8 cellular contexts compared by ENCODE assay signal in the genomic region with DNA sequence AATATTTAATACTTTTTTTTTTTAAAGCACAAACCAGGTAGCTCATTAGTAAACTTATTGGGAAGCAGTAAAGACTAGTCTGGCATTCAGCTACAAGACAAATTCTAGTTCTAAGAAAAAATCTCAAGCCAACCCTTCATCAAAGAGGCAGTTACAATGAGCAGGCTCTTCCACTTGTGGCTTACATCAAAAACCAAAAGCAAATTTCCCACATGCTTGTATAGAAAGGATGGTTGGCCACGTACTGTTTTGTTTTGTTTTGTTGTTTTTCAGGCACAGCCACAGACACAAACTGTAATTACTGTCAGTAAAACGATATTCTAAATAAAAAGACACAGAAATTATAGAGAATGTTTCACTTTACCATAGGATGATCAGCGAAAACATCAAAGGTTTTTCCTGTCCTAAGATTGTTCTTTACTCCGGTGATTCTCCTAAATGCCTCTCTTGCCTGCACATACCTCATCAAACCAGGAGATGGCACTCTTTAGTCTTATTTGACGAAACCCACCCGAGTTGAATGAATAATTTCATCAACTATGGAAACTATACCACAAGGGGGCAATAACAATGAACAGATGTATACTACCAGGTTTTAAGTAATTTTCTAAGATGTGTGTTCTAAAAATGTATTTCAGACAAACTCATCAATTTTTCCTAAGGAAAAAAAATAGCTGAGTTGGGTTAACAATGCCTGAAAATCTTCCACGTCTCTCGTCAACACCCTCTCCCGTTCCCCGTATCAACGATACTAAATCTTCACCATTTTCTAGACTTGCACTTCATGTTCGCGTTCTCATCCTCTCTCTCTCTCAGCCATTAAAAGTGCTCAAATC. TPM values are rescaled to one million over a fixed set of nuclear protein-coding genes. Genes with fewer than 3 reads are reported as not detected.
DNase-seq lines count a peak whose midpoint lies in the region; ATAC-seq, FAIRE-seq and TF ChIP-seq lines count a peak whose summit lies in the region.

No MANE protein-coding gene starts in this region.

- H3K27me3 ChIP-seq in skeletal muscle satellite cell (ENCODE audit: control insufficient read depth, insufficient read depth, low read length), result no peaks in the 10 kb centered on the region

- no peaks in the 10 kb centered on the region for H3K36me3 ChIP-seq in skeletal muscle satellite cell (ENCODE audit: insufficient read depth, low read length)

- H3K9me3 Mint-ChIP-seq in brain, result peaks cover 0 to 10% (median 0%) of the 10 kb centered on the region in 5 experiments

- no peak for ATAC-seq in GM21717 (IDR thresholded peaks at IDR 0.05; ENCODE audit: unreplicated experiment)

- no peaks in the 10 kb centered on the region for H3K27me3 Mint-ChIP-seq in brain

- no peak overlapping the region for H3K9ac ChIP-seq in skeletal muscle satellite cell (ENCODE audit: low read depth, low read length)

- DNase-seq in Daoy (ENCODE audit: low read depth) (peak; percentile 75), H54 (ENCODE audit: insufficient read length, low spot score) (peak; percentile 9), NCI-H128 (lab: John Stamatoyannopoulos, UW; ENCODE audit: unreplicated experiment) (peak; percentile 86), SKM-1 treated with dmso at 0.1 percent for 144 hours (lab: John Stamatoyannopoulos, UW; ENCODE audit: unreplicated experiment) (peak; percentile 66), iPS DF 19.7 (ENCODE audit: low read depth, low spot score) (peak; percentile 23)

- peak overlapping the region in 1 of 5 experiments; percentile 2 for H3K27ac Mint-ChIP-seq in brain

- FAIRE-seq in H54 (lab: Jason Lieb, UNC), result peak; percentile 94

- no peak overlapping the region for H3K4me3 Mint-ChIP-seq in brain

- TF ChIP-seq CTCF in brain (conservative IDR thresholded peaks at IDR 0.05), result peak; percentile 95 to 100

- H3K4me2 ChIP-seq in skeletal muscle satellite cell (ENCODE audit: low read length), result peak overlapping the region; percentile 64

- TF ChIP-seq POLR2A in H54 (IDR thresholded peaks at IDR 0.05; ENCODE audit: low read depth, low read length), result no peak

- no peaks in the 10 kb centered on the region for H3K36me3 Mint-ChIP-seq in brain

- peaks cover 2% of the 10 kb centered on the region for H3K4me1 ChIP-seq in skeletal muscle satellite cell (ENCODE audit: control insufficient read depth, insufficient read depth, low read length)

- H3K4me3 ChIP-seq in skeletal muscle satellite cell (ENCODE audit: low read length), result no peak overlapping the region

- peaks cover 6% of the 10 kb centered on the region for H3K4me1 Mint-ChIP-seq in brain

- H3K9me3 ChIP-seq in skeletal muscle satellite cell (replicated peaks; ENCODE audit: low read length), result no peaks in the 10 kb centered on the region

RNA-seq across cellular contexts. Expression of a gene that starts 26.9 kb away (rescaled TPM):
- total RNA-seq in Daoy (2014; rRNA removed; shearing (Covaris generic)), result 2,479 and 2,594 TPM in 2 replicates
- 1,031 TPM for polyA plus RNA-seq in brain (ENCODE audit: insufficient read depth, low read depth, low replicate concordance)
- total RNA-seq in skeletal muscle satellite cell (2012; rRNA removed), result 1,301 and 1,416 TPM in 2 replicates

Comparison
In these comparisons a context has a peak if more than half of its experiments do, and no peak if none do; other contexts are left out.
1. DNase-seq: peak in every context shown above with its lines; median percentile 86 in NCI-H128; 75 in Daoy; 66 in SKM-1 treated with dmso at 0.1 percent for 144 hours; 23 in iPS DF 19.7; 9 in H54.